ENCODE assay signal across 9 cellular contexts in the genomic region with DNA sequence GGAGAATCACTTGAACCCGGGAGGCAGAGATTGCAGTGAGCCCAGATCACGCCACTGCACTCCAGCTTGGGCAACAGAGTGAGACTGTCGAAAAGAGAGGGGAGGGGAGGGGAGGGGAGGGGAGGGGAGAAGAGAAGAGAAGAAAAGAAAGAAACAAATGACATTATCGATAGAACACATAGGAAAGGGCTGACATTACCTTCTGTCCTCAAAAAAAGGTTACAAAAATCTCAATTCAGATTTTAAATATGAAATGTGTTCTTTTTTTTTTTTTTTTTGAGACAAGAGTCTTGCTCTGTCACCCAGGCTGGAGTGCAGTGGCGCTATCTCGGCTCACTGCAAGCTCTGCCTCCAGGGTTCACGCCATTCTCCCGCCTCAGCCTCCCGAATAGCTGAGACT. TPM values are rescaled to one million over a fixed set of nuclear protein-coding genes. Genes with fewer than 3 reads are reported as not detected.
"Had no signal": no experiment of that assay in that cellular context is flagged by ENCODE, and none has a peak within 500 bp of the region (broad histone marks: within the 10 kb centered on the region; RNA-seq: fewer than 3 reads in every experiment).

No MANE protein-coding gene starts in this region.

RNA-seq across cellular contexts. Expression of a gene that starts 25.3 kb away (rescaled TPM):
- total RNA-seq: LHCN-M2, MCF 10A, NCI-H460, OCI-LY7, PC-9, Right ventricle myocardium inferior, RPMI7951, SJCRH30, SK-MEL-5 had no signal
